Comparison of ENCODE assay signal across 7 cellular contexts in the genomic region with DNA sequence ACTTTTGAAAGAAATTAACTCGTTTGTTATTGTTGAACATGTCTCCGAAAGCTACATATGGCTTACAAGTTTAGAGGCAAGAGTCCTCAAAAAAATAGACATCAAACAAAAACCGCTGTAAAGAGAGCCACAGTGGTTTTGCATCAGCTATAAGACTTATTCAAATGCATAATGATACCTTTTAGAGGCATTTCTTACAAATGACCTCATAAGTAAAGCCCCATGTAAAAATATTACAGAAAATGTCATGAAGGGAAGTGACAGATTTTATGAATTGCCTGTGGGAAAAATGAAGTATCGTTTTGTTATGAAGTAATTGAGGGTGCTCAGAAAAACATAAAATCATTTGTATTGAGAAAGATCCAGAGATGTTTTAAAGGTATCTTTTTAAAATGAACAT.
"Had no signal": no experiment of that assay in that cellular context is flagged by ENCODE, and none has a peak within 500 bp of the region (broad histone marks: within the 10 kb centered on the region; RNA-seq: fewer than 3 reads in every experiment).

No MANE protein-coding gene starts in this region.

- ATAC-seq: K562 had no signal

- DNase-seq: GOT3, H9, HCEC 1CT, IMR-90, KG1 had no signal

- H3K4me3 ChIP-seq: K562 had no signal

- FAIRE-seq: HTR-8/SVneo, K562 had no signal
